In genomic region chr10:24952146-24952700, GRCh38 we compare ENCODE assay signal across 8 cellular contexts. TPM values are rescaled to one million over a fixed set of nuclear protein-coding genes. Genes with fewer than 3 reads are reported as not detected.
DNase-seq lines count a peak whose midpoint lies in the region; ATAC-seq and TF ChIP-seq lines count a peak whose summit lies in the region.

A gene with protein sequence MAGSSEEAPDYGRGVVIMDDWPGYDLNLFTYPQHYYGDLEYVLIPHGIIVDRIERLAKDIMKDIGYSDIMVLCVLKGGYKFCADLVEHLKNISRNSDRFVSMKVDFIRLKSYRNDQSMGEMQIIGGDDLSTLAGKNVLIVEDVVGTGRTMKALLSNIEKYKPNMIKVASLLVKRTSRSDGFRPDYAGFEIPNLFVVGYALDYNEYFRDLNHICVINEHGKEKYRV (minus strand): TSS chr10:24952606. CDS start chr10:24952575, 31 bp downstream.

- H3K4me1 Mint-ChIP-seq in activated T-helper 17 cell treated with anti-CD3 and anti-CD28 coated beads, Interleukin-2, amount 50 U/mL, for 72 hours = peaks cover 14% of the 10 kb centered on the region

- H3K36me3 ChIP-seq in KMS-11 (ENCODE audit: insufficient read depth) (no peaks in the 10 kb centered on the region), neuron (ENCODE audit: insufficient read depth, low read length) (no peaks in the 10 kb centered on the region)

- H3K9me3 ChIP-seq in neuron (ENCODE audit: low read length) = no peaks in the 10 kb centered on the region

- H3K27me3 ChIP-seq in KMS-11 (ENCODE audit: insufficient read depth, low read depth) = no peaks in the 10 kb centered on the region
- no peaks in the 10 kb centered on the region for H3K27me3 ChIP-seq in foreskin keratinocyte
- no peaks in the 10 kb centered on the region for H3K27me3 ChIP-seq in neuron (ENCODE audit: insufficient read depth, low read length)

- H3K9me3 Mint-ChIP-seq in activated T-helper 17 cell treated with anti-CD3 and anti-CD28 coated beads, Interleukin-2, amount 50 U/mL, for 72 hours = peaks cover 3% of the 10 kb centered on the region

- H2AFZ ChIP-seq in KMS-11 (ENCODE audit: low read depth) (peak within 1 kb of the TSS; percentile 96), neuron (ENCODE audit: low read depth, low read length) (peak within 1 kb of the TSS; percentile 59)

- H3K36me3 Mint-ChIP-seq in activated T-helper 17 cell treated with anti-CD3 and anti-CD28 coated beads, Interleukin-2, amount 50 U/mL, for 72 hours (ENCODE audit: low read depth) = no peaks in the 10 kb centered on the region

- DNase-seq in ELF-1 (ENCODE audit: low read depth, low spot score) (peak; percentile 34), foreskin keratinocyte (no peak), middle frontal gyrus (ENCODE audit: extremely low spot score, low spot score) (no peak), SIG-M5 treated with dmso at 0.1 percent for 504 hours (lab: John Stamatoyannopoulos, UW; ENCODE audit: unreplicated experiment) (no peak)

- peak within 1 kb of the TSS; percentile 99 for H3K4me2 ChIP-seq in KMS-11

- H3K27ac ChIP-seq in KMS-11 = peak within 1 kb of the TSS; percentile 91
- peak within 1 kb of the TSS; percentile 77 for H3K27ac ChIP-seq in foreskin keratinocyte

- no peaks in the 10 kb centered on the region for H4K20me1 ChIP-seq in KMS-11 (ENCODE audit: insufficient read depth)

- ATAC-seq in GM21423 (IDR thresholded peaks at IDR 0.05; ENCODE audit: unreplicated experiment) (peak; percentile 28), foreskin keratinocyte (peak; percentile 49)
- ATAC-seq in activated T-helper 17 cell treated with anti-CD3 and anti-CD28 coated beads, Interleukin-2, amount 50 U/mL, for 72 hours (replicated peaks) = peak; percentile 25

- H3K4me1 ChIP-seq in KMS-11 (ENCODE audit: low read depth, poor library complexity, severe bottlenecking) = peaks cover 27% of the 10 kb centered on the region
- peaks cover 15% of the 10 kb centered on the region for H3K4me1 ChIP-seq in foreskin keratinocyte
- peaks cover 32% of the 10 kb centered on the region for H3K4me1 ChIP-seq in neuron (ENCODE audit: insufficient read depth, low read length)

- H3K4me3 Mint-ChIP-seq in activated T-helper 17 cell treated with anti-CD3 and anti-CD28 coated beads, Interleukin-2, amount 50 U/mL, for 72 hours = peak within 1 kb of the TSS; percentile 69

- TF ChIP-seq CTCF in KMS-11 (conservative IDR thresholded peaks at IDR 0.05; ENCODE audit: low read depth, low read length) = no peak; the same call in 1 of the 2 replicates
- TF ChIP-seq CTCF in foreskin keratinocyte (conservative IDR thresholded peaks at IDR 0.05) = peak; percentile 48

- H3K4me3 ChIP-seq in KMS-11 (IDR thresholded peaks at IDR 0.05; ENCODE audit: insufficient read depth, low read depth, low read length) = no peak within 1 kb of the TSS
- H3K4me3 ChIP-seq in neuron (ENCODE audit: low read length) = peak within 1 kb of the TSS; percentile 89

- peak within 1 kb of the TSS; percentile 73 for H3K27ac Mint-ChIP-seq in activated T-helper 17 cell treated with anti-CD3 and anti-CD28 coated beads, Interleukin-2, amount 50 U/mL, for 72 hours

- H3K9ac ChIP-seq in KMS-11 = peak within 1 kb of the TSS; percentile 95

- no peaks in the 10 kb centered on the region for H3K79me2 ChIP-seq in KMS-11 (ENCODE audit: insufficient read depth, low read depth)

- H3K27me3 Mint-ChIP-seq in activated T-helper 17 cell treated with anti-CD3 and anti-CD28 coated beads, Interleukin-2, amount 50 U/mL, for 72 hours = no peaks in the 10 kb centered on the region

RNA-seq across cellular contexts. Expression of the gene that starts here (rescaled TPM):
- under 1 TPM; 0.58 to 0.77 TPM for total RNA-seq in activated T-helper 17 cell treated with anti-CD3 and anti-CD28 coated beads, Interleukin-2, amount 50 U/mL, for 72 hours
- total RNA-seq in foreskin keratinocyte = 8.5 and 8.7 TPM in 2 replicates
- polyA plus RNA-seq in foreskin keratinocyte = 6.4 and 7.0 TPM in 2 replicates

Comparison
In these comparisons a context has a peak if more than half of its experiments do, and no peak if none do; other contexts are left out.
1. Peak in ATAC-seq in activated T-helper 17 cell treated with anti-CD3 and anti-CD28 coated beads, Interleukin-2, amount 50 U/mL, for 72 hours; RNA of the gene not detected or under 1 TPM.